ENCODE assay signal across 8 cellular contexts in the genomic region with DNA sequence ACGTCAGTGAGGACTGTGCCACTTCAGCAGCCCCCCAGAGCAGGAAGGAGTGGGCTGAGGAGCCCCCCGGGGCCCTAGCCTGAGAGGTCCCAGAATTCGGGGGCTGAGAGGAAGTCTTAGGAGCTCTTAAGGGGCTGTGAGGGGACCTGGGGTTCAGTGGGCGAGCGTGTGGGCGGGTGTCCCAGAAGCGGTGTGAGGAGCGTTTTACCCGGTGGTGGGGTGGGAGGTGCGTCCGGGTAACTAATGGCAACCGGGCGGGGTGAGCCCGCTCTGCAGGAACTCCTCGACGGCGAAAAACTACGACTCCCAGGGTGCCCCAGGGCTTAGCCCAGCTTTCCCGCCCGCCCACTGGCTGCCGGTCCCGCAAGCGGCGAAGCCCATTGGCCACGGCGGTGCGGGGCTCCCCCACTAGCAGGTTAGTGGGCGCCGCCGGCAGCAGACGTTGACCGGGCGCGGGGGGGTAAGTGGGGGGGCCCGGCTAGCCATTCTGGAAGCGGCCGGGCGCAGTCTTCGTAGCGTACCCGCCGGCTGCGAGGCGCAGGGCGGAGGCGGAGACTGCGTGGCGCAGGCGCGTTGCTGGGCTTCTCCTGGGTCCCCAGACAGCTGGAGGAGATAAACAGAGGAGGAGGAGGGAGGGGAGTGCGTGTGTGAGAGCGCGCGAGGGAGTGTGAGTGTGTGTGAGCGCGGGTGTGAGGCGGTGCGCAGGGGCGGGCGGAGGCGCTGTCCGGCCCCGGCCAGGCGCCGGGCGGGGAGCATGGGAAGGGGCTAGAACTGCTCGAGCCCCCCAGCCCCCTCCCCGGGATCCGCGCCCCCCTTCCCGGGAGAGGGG. TPM values are rescaled to one million over a fixed set of nuclear protein-coding genes. Genes with fewer than 3 reads are reported as not detected.
DNase-seq lines count a peak whose midpoint lies in the region; ATAC-seq and TF ChIP-seq lines count a peak whose summit lies in the region.

A gene with protein sequence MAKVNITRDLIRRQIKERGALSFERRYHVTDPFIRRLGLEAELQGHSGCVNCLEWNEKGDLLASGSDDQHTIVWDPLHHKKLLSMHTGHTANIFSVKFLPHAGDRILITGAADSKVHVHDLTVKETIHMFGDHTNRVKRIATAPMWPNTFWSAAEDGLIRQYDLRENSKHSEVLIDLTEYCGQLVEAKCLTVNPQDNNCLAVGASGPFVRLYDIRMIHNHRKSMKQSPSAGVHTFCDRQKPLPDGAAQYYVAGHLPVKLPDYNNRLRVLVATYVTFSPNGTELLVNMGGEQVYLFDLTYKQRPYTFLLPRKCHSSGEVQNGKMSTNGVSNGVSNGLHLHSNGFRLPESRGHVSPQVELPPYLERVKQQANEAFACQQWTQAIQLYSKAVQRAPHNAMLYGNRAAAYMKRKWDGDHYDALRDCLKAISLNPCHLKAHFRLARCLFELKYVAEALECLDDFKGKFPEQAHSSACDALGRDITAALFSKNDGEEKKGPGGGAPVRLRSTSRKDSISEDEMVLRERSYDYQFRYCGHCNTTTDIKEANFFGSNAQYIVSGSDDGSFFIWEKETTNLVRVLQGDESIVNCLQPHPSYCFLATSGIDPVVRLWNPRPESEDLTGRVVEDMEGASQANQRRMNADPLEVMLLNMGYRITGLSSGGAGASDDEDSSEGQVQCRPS (plus strand): TSS at position 579 of the 829 bp plus-strand sequence. CDS start 26,423 bp downstream, outside the sequence.

- no peaks in the 10 kb centered on the region for H3K27me3 Mint-ChIP-seq in activated B cell treated with CpG ODN at 0.5 μM for 24 hours

- DNase-seq in AG08395 (ENCODE audit: low spot score) (peak; percentile 97), NCI-H345 (lab: John Stamatoyannopoulos, UW) (peak; percentile 97), activated B cell treated with CpG ODN at 0.5 μM for 24 hours (peak; percentile 94), caudate nucleus (lab: John Stamatoyannopoulos, UW) (peak; percentile 77 to 100 (median 98)), iPS-NIHi7 (ENCODE audit: extremely low spot score) (peak; percentile 99), smooth muscle cell of the brain vasculature (ENCODE audit: low read depth, low spot score) (peak; percentile 91)

- peaks cover 30% of the 10 kb centered on the region for H3K4me1 Mint-ChIP-seq in activated B cell treated with CpG ODN at 0.5 μM for 24 hours

- peak within 1 kb of the TSS; percentile 58 for H3K27ac ChIP-seq in caudate nucleus (ENCODE audit: low read depth, low read length)

- POLR2A ChIA-PET in activated B cell treated with CpG ODN at 0.5 μM for 24 hours (lab: Charles Lee) = interaction anchor here (0.6 to 5.5 kb wide), 19 partner anchors 10 to 491 kb away, joined by 3 to 79 read pairs (median 4); a partner anchor contains a TSS

- H3K9me3 Mint-ChIP-seq in activated B cell treated with CpG ODN at 0.5 μM for 24 hours = no peaks in the 10 kb centered on the region

- in situ Hi-C loops in GM18951 (cut with MboI; ENCODE audit: low sequenced_read_pairs, unreplicated experiment) = no loop called here

- peak within 1 kb of the TSS; percentile 90 for H3K27ac Mint-ChIP-seq in activated B cell treated with CpG ODN at 0.5 μM for 24 hours

- intact Hi-C loops in activated B cell treated with CpG ODN at 0.5 μM for 24 hours (cut with micrococcal nuclease) = loop anchor here (1.0 to 10.0 kb wide), 6 partner anchors 19 to 369 kb away; a partner anchor contains a TSS

- ATAC-seq in HG03196 (IDR thresholded peaks at IDR 0.05; ENCODE audit: unreplicated experiment) (peak; percentile 91), activated B cell treated with CpG ODN at 0.5 μM for 24 hours (ENCODE audit: low read depth) (peak; percentile 91)

- TF ChIP-seq POLR2A in GM18951 (IDR thresholded peaks at IDR 0.05; ENCODE audit: extremely low read depth, insufficient read depth, insufficient read length) = peak; percentile 54

- H3K36me3 Mint-ChIP-seq in activated B cell treated with CpG ODN at 0.5 μM for 24 hours (ENCODE audit: low read depth) = peaks cover 8% of the 10 kb centered on the region

- peak within 1 kb of the TSS; percentile 98 for H3K4me3 Mint-ChIP-seq in activated B cell treated with CpG ODN at 0.5 μM for 24 hours

- CTCF ChIA-PET in activated B cell treated with CpG ODN at 0.5 μM for 24 hours (lab: Charles Lee) = interaction anchor here (0.7 to 2.0 kb wide), 2 partner anchors 50 to 189 kb away, joined by 3 to 10 read pairs; no protein-coding TSS in a partner anchor

- no peak for TF ChIP-seq CTCF in activated B cell treated with CpG ODN at 0.5 μM for 24 hours (IDR thresholded peaks at IDR 0.05)

RNA-seq across cellular contexts. Expression of the gene that starts here (rescaled TPM):
- 62.8 and 65.1 TPM in 2 replicates for total RNA-seq in activated B cell treated with CpG ODN at 0.5 μM for 24 hours

Comparison
In these comparisons a context has a peak if more than half of its experiments do, and no peak if none do; other contexts are left out.
1. Peak in every context shown above with its lines: DNase-seq, ATAC-seq and H3K27ac ChIP-seq.